8 cellular contexts compared by ENCODE assay signal in the genomic region with DNA sequence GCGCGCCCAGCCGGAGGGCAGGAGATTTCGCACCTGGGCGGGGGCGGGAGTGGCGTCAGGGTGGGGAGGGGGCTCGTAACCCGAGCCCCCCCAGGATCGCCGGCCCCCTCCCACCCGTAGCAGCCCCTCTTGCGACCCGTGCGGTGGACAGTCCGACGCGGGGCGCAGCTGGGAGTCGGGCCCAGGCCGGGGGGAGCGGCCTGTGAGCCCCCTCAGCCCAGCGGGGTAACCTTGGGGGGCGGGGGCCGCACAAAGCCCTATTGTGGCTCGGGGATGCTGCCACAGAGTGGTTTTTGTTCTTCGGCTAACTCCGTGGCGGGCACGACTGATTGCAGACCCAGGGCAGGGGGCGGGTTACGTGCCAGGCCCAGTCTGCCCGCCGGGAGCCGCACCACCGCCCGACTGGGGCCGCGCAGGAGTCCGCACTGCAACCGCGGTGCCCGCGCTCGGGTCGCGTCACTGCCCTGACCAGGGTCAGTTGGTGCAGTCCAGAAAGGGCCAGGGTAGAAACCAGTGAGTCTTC. TPM values are rescaled to one million over a fixed set of nuclear protein-coding genes. Genes with fewer than 3 reads are reported as not detected.
DNase-seq lines count a peak whose midpoint lies in the region; ATAC-seq, FAIRE-seq and TF ChIP-seq lines count a peak whose summit lies in the region.

No MANE protein-coding gene starts in this region.

- H3K4me1 Mint-ChIP-seq in T-cell (peaks cover 30 to 40% (median 35%) of the 10 kb centered on the region in 3 donors), memory B cell (peaks cover 24% of the 10 kb centered on the region)
- peaks cover 37% of the 10 kb centered on the region for H3K4me1 Mint-ChIP-seq in stimulated activated naive CD8-positive, alpha-beta T cell treated with anti-CD3 and anti-CD28 coated beads, Interleukin-15, Interleukin-2, amounts not matched to agents 100 ng/mL and 50 ng/mL, for 24 hours (ENCODE audit: low read depth)

- ATAC-seq in T-cell (replicated peaks in 1 of 4) (no peak), memory B cell (ENCODE audit: low read depth) (no peak), GM19023 (IDR thresholded peaks at IDR 0.05; ENCODE audit: unreplicated experiment) (no peak)

- peak overlapping the region; percentile 86 to 100 (median 99) for H3K27ac ChIP-seq in dorsolateral prefrontal cortex

- H3K9me3 Mint-ChIP-seq in T-cell = no peaks in the 10 kb centered on the region
- no peaks in the 10 kb centered on the region for H3K9me3 Mint-ChIP-seq in memory B cell
- H3K9me3 Mint-ChIP-seq in stimulated activated naive CD8-positive, alpha-beta T cell treated with anti-CD3 and anti-CD28 coated beads, Interleukin-15, Interleukin-2, amounts not matched to agents 100 ng/mL and 50 ng/mL, for 24 hours = no peaks in the 10 kb centered on the region

- no peak for FAIRE-seq in GM12891 (lab: Jason Lieb, UNC)

- TF ChIP-seq POLR2A in GM12891 (IDR thresholded peaks at IDR 0.05; ENCODE audit: low read depth, low read length) = no peak

- H3K4me3 ChIP-seq in dorsolateral prefrontal cortex = peak overlapping the region; percentile 61 to 89 (median 81)

- CTCF ChIA-PET in T-cell (lab: Charles Lee) = interaction anchor here (0.9 to 3.5 kb wide), 3 partner anchors 10 to 26 kb away, joined by 3 to 26 read pairs (median 5); a partner anchor contains a TSS

- no peaks in the 10 kb centered on the region for H3K27me3 ChIP-seq in dorsolateral prefrontal cortex

- no peaks in the 10 kb centered on the region for H3K36me3 Mint-ChIP-seq in T-cell
- H3K36me3 Mint-ChIP-seq in memory B cell = no peaks in the 10 kb centered on the region
- peaks cover 4% of the 10 kb centered on the region for H3K36me3 Mint-ChIP-seq in stimulated activated naive CD8-positive, alpha-beta T cell treated with anti-CD3 and anti-CD28 coated beads, Interleukin-15, Interleukin-2, amounts not matched to agents 100 ng/mL and 50 ng/mL, for 24 hours (ENCODE audit: low read depth)

- DNase-seq in GM12891 (ENCODE audit: insufficient read length, low spot score) = peak; percentile 42
- DNase-seq in T-cell = peak in 2 of 34 experiments; percentile 14 to 27
- peak; percentile 53 to 91 (median 90) for DNase-seq in dorsolateral prefrontal cortex
- DNase-seq in memory B cell (ENCODE audit: low spot score in 2 of 2) = peak in 1 of 2 donors; percentile 40
- DNase-seq in DMS79 treated with DMSO at 0.1 percent for 48 hours (lab: John Stamatoyannopoulos, UW) = no peak
- no peak for DNase-seq in SIG-M5 (lab: John Stamatoyannopoulos, UW)

- peak overlapping the region in 1 of 2 donors; percentile 80 for H3K27ac Mint-ChIP-seq in T-cell
- H3K27ac Mint-ChIP-seq in memory B cell = no peak overlapping the region
- H3K27ac Mint-ChIP-seq in stimulated activated naive CD8-positive, alpha-beta T cell treated with anti-CD3 and anti-CD28 coated beads, Interleukin-15, Interleukin-2, amounts not matched to agents 100 ng/mL and 50 ng/mL, for 24 hours = peak overlapping the region; percentile 82

- H3K4me3 Mint-ChIP-seq in T-cell (peak overlapping the region; percentile 69 to 88 (median 79)), memory B cell (peak overlapping the region; percentile 92)
- H3K4me3 Mint-ChIP-seq in stimulated activated naive CD8-positive, alpha-beta T cell treated with anti-CD3 and anti-CD28 coated beads, Interleukin-15, Interleukin-2, amounts not matched to agents 100 ng/mL and 50 ng/mL, for 24 hours = peak overlapping the region; percentile 87

- peak in 28 of 56 donors; percentile 5 to 49 (median 22) for TF ChIP-seq CTCF in dorsolateral prefrontal cortex (IDR thresholded peaks at IDR 0.05 in 54 of 56, conservative IDR thresholded peaks at IDR 0.05 in 2 of 56; ENCODE audit: low read depth in 1 of 56, partially characterized antibody in 56 of 56)

- peaks cover 0 to 7% of the 10 kb centered on the region in 2 donors for H3K27me3 Mint-ChIP-seq in T-cell
- peaks cover 11% of the 10 kb centered on the region for H3K27me3 Mint-ChIP-seq in memory B cell
- peaks cover 5% of the 10 kb centered on the region for H3K27me3 Mint-ChIP-seq in stimulated activated naive CD8-positive, alpha-beta T cell treated with anti-CD3 and anti-CD28 coated beads, Interleukin-15, Interleukin-2, amounts not matched to agents 100 ng/mL and 50 ng/mL, for 24 hours

- POLR2A ChIA-PET in T-cell (lab: Charles Lee) = interaction anchor here in 1 of 2 donors (0.6 to 0.7 kb wide), 2 partner anchors 350 to 1188 kb away, joined by 3 to 13 read pairs; a partner anchor contains a TSS

- intact Hi-C loops in dorsolateral prefrontal cortex (cut with DNase I) = loop anchor here (1.0 to 10.0 kb wide), 4 partner anchors 20 to 169 kb away; a partner anchor contains a TSS

TF ChIP-seq in GM12891, 5 proteins besides CTCF, POLR2A, EP300 and RAD21:
- TF ChIP-seq POLR2AphosphoS5 (IDR thresholded peaks at IDR 0.05; ENCODE audit: low read depth, low read length) = no peak
- no peak for TF ChIP-seq PAX5 (IDR thresholded peaks at IDR 0.05; ENCODE audit: insufficient read depth, low read length, severe bottlenecking)
- no peak for TF ChIP-seq POU2F2 (IDR thresholded peaks at IDR 0.05; ENCODE audit: low read depth, low read length)
- TF ChIP-seq SPI1 (IDR thresholded peaks at IDR 0.05; ENCODE audit: low read depth, low read length) = no peak
- no peak for TF ChIP-seq TAF1 (IDR thresholded peaks at IDR 0.05; ENCODE audit: low read depth, low read length)

RNA-seq across cellular contexts. Expression of a gene that starts 4.2 kb away (rescaled TPM):
- polyA plus RNA-seq in GM12891 (2012; ENCODE audit: low read depth, missing spikeins) = 41.1 TPM
- 10 to 100 TPM; 39.3 to 74.6 (median 66.2) TPM for total RNA-seq in T-cell
- total RNA-seq in dorsolateral prefrontal cortex = 10 to 100 TPM; 27.3 to 61.7 (median 45.5) TPM

RNA-seq across cellular contexts. Expression of a gene that starts 10.6 kb away (rescaled TPM):
- not detected for polyA plus RNA-seq in GM12891 (2012; ENCODE audit: low read depth, missing spikeins)
- total RNA-seq in T-cell = under 1 TPM in 1 of 5 donors, not detected in 4; 0.12 TPM
- total RNA-seq in dorsolateral prefrontal cortex = 1 to 10 TPM in 15 of 120 experiments, under 1 TPM in 87, not detected in 18; 0.11 to 1.9 (median 0.54) TPM

RNA-seq across cellular contexts. Expression of a gene that starts 26.1 kb away (rescaled TPM):
- polyA plus RNA-seq in GM12891 (2012; ENCODE audit: low read depth, missing spikeins) = 57.8 TPM
- total RNA-seq in T-cell = 10 to 100 TPM; 34.0 to 68.4 (median 63.9) TPM
- 10 to 100 TPM; 43.4 to 98.9 (median 69.5) TPM for total RNA-seq in dorsolateral prefrontal cortex

RNA-seq across cellular contexts. Expression of a gene that starts 30.3 kb away (rescaled TPM):
- polyA plus RNA-seq in GM12891 (2012; ENCODE audit: low read depth, missing spikeins) = 829 TPM
- total RNA-seq in T-cell (100 to 1,000 TPM; 591 to 643 (median 612) TPM), dorsolateral prefrontal cortex (100 to 1,000 TPM; 256 to 374 (median 306) TPM)

RNA-seq across cellular contexts. Expression of a gene that starts 54.4 kb away (rescaled TPM):
- polyA plus RNA-seq in GM12891 (2012; ENCODE audit: low read depth, missing spikeins) = 12.2 TPM
- total RNA-seq in T-cell (100 to 1,000 TPM in 2 of 5 donors, 10 to 100 TPM in 3; 72.7 to 109 (median 96.6) TPM), dorsolateral prefrontal cortex (10 to 100 TPM; 22.5 to 63.4 (median 36.0) TPM)

Comparison
In these comparisons a context has a peak if more than half of its experiments do, and no peak if none do; other contexts are left out.
1. DNase-seq: peak in GM12891 (single experiment) and dorsolateral prefrontal cortex (10 of 10); none in DMS79 treated with DMSO at 0.1 percent for 48 hours (single experiment) and SIG-M5 (single experiment).
2. Peak in every context shown above with its lines, with median percentiles within 50 percentile points of each other: H3K4me3 Mint-ChIP-seq.